ENCODE assay signal across 10 cellular contexts in genomic region chr16:24753437-24753836, GRCh38. TPM values are rescaled to one million over a fixed set of nuclear protein-coding genes. Genes with fewer than 3 reads are reported as not detected.
DNase-seq lines count a peak whose midpoint lies in the region; ATAC-seq lines count a peak whose summit lies in the region.
"Had no signal": no experiment of that assay in that cellular context is flagged by ENCODE, and none has a peak within 500 bp of the region (broad histone marks: within the 10 kb centered on the region; RNA-seq: fewer than 3 reads in every experiment).

No MANE protein-coding gene starts in this region.

- H3K9me3 Mint-ChIP-seq in activated T-cell treated with anti-CD3 and anti-CD28 coated beads, Interleukin-2, amount 50 U/mL, for 4 hours = no peaks in the 10 kb centered on the region
- H3K9me3 Mint-ChIP-seq: CD14-positive monocyte; naive thymus-derived CD8-positive, alpha-beta T cell had no signal

- DNase-seq in DMS79 (lab: John Stamatoyannopoulos, UW) = peak; percentile 28
- DNase-seq in activated T-cell treated with anti-CD3 and anti-CD28 coated beads, Interleukin-2, amount 50 U/mL, for 4 hours = peak; percentile 17
- peak; percentile 47 for DNase-seq in kidney tubule cell (ENCODE audit: low spot score)
- DNase-seq in A172 (ENCODE audit: low spot score) = no peak
- no peak for DNase-seq in MV-4-11 (lab: John Stamatoyannopoulos, UW)
- DNase-seq: naive thymus-derived CD8-positive, alpha-beta T cell; NCI-H748 treated with DMSO at 0.1 percent for 48 hours had no signal

- H3K27me3 Mint-ChIP-seq in activated T-cell treated with anti-CD3 and anti-CD28 coated beads, Interleukin-2, amount 50 U/mL, for 4 hours (ENCODE audit: low read depth) = no peaks in the 10 kb centered on the region
- H3K27me3 Mint-ChIP-seq: naive thymus-derived CD8-positive, alpha-beta T cell had no signal

- peak; percentile 77 for ATAC-seq in HG02610 (IDR thresholded peaks at IDR 0.05; ENCODE audit: unreplicated experiment)
- peak; percentile 94 to 96 for ATAC-seq in activated T-cell treated with anti-CD3 and anti-CD28 coated beads, Interleukin-2, amount 50 U/mL, for 4 hours
- no peak for ATAC-seq in GM18498 (IDR thresholded peaks at IDR 0.05; ENCODE audit: unreplicated experiment)
- ATAC-seq: naive thymus-derived CD8-positive, alpha-beta T cell had no signal

- peaks cover 23% of the 10 kb centered on the region for H3K36me3 Mint-ChIP-seq in activated T-cell treated with anti-CD3 and anti-CD28 coated beads, Interleukin-2, amount 50 U/mL, for 4 hours (ENCODE audit: insufficient read depth)

- H3K4me3 Mint-ChIP-seq in activated T-cell treated with anti-CD3 and anti-CD28 coated beads, Interleukin-2, amount 50 U/mL, for 4 hours = peak overlapping the region; percentile 25
- H3K4me3 Mint-ChIP-seq: CD14-positive monocyte; naive thymus-derived CD8-positive, alpha-beta T cell had no signal

- peaks cover 65% of the 10 kb centered on the region for H3K4me1 Mint-ChIP-seq in activated T-cell treated with anti-CD3 and anti-CD28 coated beads, Interleukin-2, amount 50 U/mL, for 4 hours (ENCODE audit: low read depth)

RNA-seq across cellular contexts. Expression of gene TNRC6A, which starts 24.0 kb away (rescaled TPM):
- total RNA-seq in activated T-cell treated with anti-CD3 and anti-CD28 coated beads, Interleukin-2, amount 50 U/mL, for 4 hours = 10 to 100 TPM; 39.3 to 53.8 (median 43.8) TPM
- total RNA-seq in A172 (2014; rRNA removed; shearing (Covaris generic)) = 23.1 and 34.3 TPM in 2 replicates

Comparison
In these comparisons a context has a peak if more than half of its experiments do, and no peak if none do; other contexts are left out.
1. DNase-seq: peak in DMS79 (single experiment), activated T-cell treated with anti-CD3 and anti-CD28 coated beads, Interleukin-2, amount 50 U/mL, for 4 hours (single experiment) and kidney tubule cell (single experiment); none in A172 (single experiment) and MV-4-11 (single experiment).